ENCODE assay signal across 8 cellular contexts in genomic region chr13:72728290-72728605, GRCh38. TPM values are rescaled to one million over a fixed set of nuclear protein-coding genes. Genes with fewer than 3 reads are reported as not detected.
A peak's percentile ranks its signal among the peaks of the same experiment; 100 is the strongest.
DNase-seq lines count a peak whose midpoint lies in the region; ATAC-seq, FAIRE-seq and TF ChIP-seq lines count a peak whose summit lies in the region.

No MANE protein-coding gene starts in this region.

- no peak for TF ChIP-seq CTCF in A549 (IDR thresholded peaks at IDR 0.05)
- TF ChIP-seq CTCF in body of pancreas (IDR thresholded peaks at IDR 0.05) = no peak
- TF ChIP-seq CTCF in mucosa of descending colon (IDR thresholded peaks at IDR 0.05) = no peak

- no peak for TF ChIP-seq RAD21 in A549 (conservative IDR thresholded peaks at IDR 0.05 in 1 of 2, IDR thresholded peaks at IDR 0.05 in 1 of 2)

- no peak for ATAC-seq in A549
- ATAC-seq in body of pancreas = no peak
- no peak for ATAC-seq in mucosa of descending colon
- no peak for ATAC-seq in GM21717 (IDR thresholded peaks at IDR 0.05; ENCODE audit: unreplicated experiment)

- H3K36me3 ChIP-seq in body of pancreas (replicated peaks in 1 of 2; ENCODE audit: insufficient read depth in 1 of 2, low read depth in 2 of 2) = no peaks in the 10 kb centered on the region
- H3K36me3 ChIP-seq in mucosa of descending colon (ENCODE audit: low read depth) = no peaks in the 10 kb centered on the region

- POLR2A ChIA-PET in A549 (lab: Yijun Ruan, JAX) = no interaction called here

- peak overlapping the region; percentile 79 for H3K4me2 ChIP-seq in A549

- 0% methylated on average over 2 of the region's 3 CpGs for WGBS in A549 (ENCODE audit: missing lambda C conversion rate)
- 0 to 3% methylated on average over 3 of the region's 3 CpGs for WGBS in body of pancreas, 2 donors

- intact Hi-C loops in body of pancreas (cut with DNase I) (no loop called here), mucosa of descending colon (cut with DNase I, micrococcal nuclease) (no loop called here)

- no peak for FAIRE-seq in A549 (lab: Jason Lieb, UNC)

- TF ChIP-seq POLR2A in A549 (IDR thresholded peaks at IDR 0.05; ENCODE audit: low read length) (no peak), body of pancreas (IDR thresholded peaks at IDR 0.05) (no peak)

- peaks cover 15% of the 10 kb centered on the region; the same call in 2 of the 3 replicates for H3K4me1 ChIP-seq in A549
- peaks cover 22% of the 10 kb centered on the region for H3K4me1 ChIP-seq in body of pancreas
- peaks cover 20% of the 10 kb centered on the region for H3K4me1 ChIP-seq in mucosa of descending colon (ENCODE audit: low read depth)

- H3K27ac ChIP-seq in A549 = peak overlapping the region; percentile 84 to 88
- H3K27ac ChIP-seq in body of pancreas = peak overlapping the region in 1 of 4 donors; percentile 69

- DNase-seq in A549 (ENCODE audit: low read depth in 1 of 2, low spot score in 1 of 2) = no peak
- peak; percentile 48 for DNase-seq in HT-29 (ENCODE audit: low spot score)
- no peak for DNase-seq in body of pancreas
- no peak for DNase-seq in mucosa of descending colon
- no peak for DNase-seq in Ammon's horn (ENCODE audit: low spot score)
- DNase-seq in DMS 273 (lab: John Stamatoyannopoulos, UW; ENCODE audit: unreplicated experiment) = no peak
- no peak for DNase-seq in NCI-H1436 (lab: John Stamatoyannopoulos, UW)

- H3K9me3 ChIP-seq in A549 (no peaks in the 10 kb centered on the region), body of pancreas (no peaks in the 10 kb centered on the region), mucosa of descending colon (no peaks in the 10 kb centered on the region)

- H3K27me3 ChIP-seq in body of pancreas = no peaks in the 10 kb centered on the region

- H3K4me3 ChIP-seq in A549 (peak overlapping the region; percentile 83), body of pancreas (peak overlapping the region; percentile 21 to 29), mucosa of descending colon (peak overlapping the region; percentile 71)

- TF ChIP-seq EP300 in A549 (IDR thresholded peaks at IDR 0.05) = no peak

- CTCF ChIA-PET in A549 (lab: Yijun Ruan, JAX) = interaction anchor here (1.1 kb wide), 1 partner anchor 80 kb away, joined by 3 read pairs; no protein-coding TSS in a partner anchor

TF ChIP-seq in A549, 52 proteins besides CTCF, POLR2A, EP300 and RAD21:
- TF ChIP-seq PBX3 (IDR thresholded peaks at IDR 0.05) (no peak), POLR2AphosphoS2 (conservative IDR thresholded peaks at IDR 0.05; ENCODE audit: low read length) (no peak), HMGXB4 (CRISPR knock-in tag; IDR thresholded peaks at IDR 0.05; ENCODE audit: borderline replicate concordance) (no peak), BHLHE40 (IDR thresholded peaks at IDR 0.05; ENCODE audit: low read depth, low read length) (no peak), HOXB13 (CRISPR knock-in tag; IDR thresholded peaks at IDR 0.05; ENCODE audit: low read depth) (no peak), ELK1 (IDR thresholded peaks at IDR 0.05; ENCODE audit: low read depth, low read length) (no peak)
TF ChIP-seq in A549: peak in this region for 0.

RNA-seq across cellular contexts. Expression of gene BORA, which starts 0.5 kb away (rescaled TPM):
- polyA plus RNA-seq in A549 (2011; rRNA removed) (7.1 and 9.9 TPM in 2 replicates), A549 (2017; fragmentation: RNase III; extraction: RNeasy Plus Mini Kit Qiagen cat#74134 plus additional on column Dnase treatment) (8.4 to 10.1 TPM (median 9.1 TPM) in 3 replicates)
- 2.1 and 2.7 TPM in 2 replicates for polyA plus RNA-seq in A549 (2012; cell fraction: cytosol; rRNA removed)
- polyA plus RNA-seq in A549 (2012; cell fraction: nucleus; rRNA removed) = 1.6 and 3.2 TPM in 2 replicates
- polyA minus RNA-seq in A549 (2011; rRNA and poly(A)+ RNA removed) = 2.1 and 3.3 TPM in 2 replicates
- 13.4 and 17.3 TPM in 2 replicates for total RNA-seq in HT-29 (2014; rRNA removed; shearing (Covaris generic))
- total RNA-seq in body of pancreas (1 to 10 TPM in 1 of 2 donors, under 1 TPM in 1; 0.99 to 1.6 TPM), mucosa of descending colon (10 to 100 TPM in 1 of 3 donors, 1 to 10 TPM in 2; 4.3 to 10.7 (median 7.6) TPM)

RNA-seq across cellular contexts. Expression of gene MZT1, which starts 0.8 kb away (rescaled TPM):
- polyA plus RNA-seq in A549 (2011; rRNA removed) (9.3 and 17.8 TPM in 2 replicates), A549 (2017; fragmentation: RNase III; extraction: RNeasy Plus Mini Kit Qiagen cat#74134 plus additional on column Dnase treatment) (15.8 to 19.5 TPM (median 18.1 TPM) in 3 replicates)
- 4.5 and 4.7 TPM in 2 replicates for polyA plus RNA-seq in A549 (2012; cell fraction: cytosol; rRNA removed)
- 0.58 and 1.6 TPM in 2 replicates for polyA plus RNA-seq in A549 (2012; cell fraction: nucleus; rRNA removed)
- 1.1 and 1.5 TPM in 2 replicates for polyA minus RNA-seq in A549 (2011; rRNA and poly(A)+ RNA removed)
- total RNA-seq in HT-29 (2014; rRNA removed; shearing (Covaris generic)) = 26.1 and 26.2 TPM in 2 replicates
- total RNA-seq in body of pancreas (1 to 10 TPM; 2.3 to 4.9 TPM), mucosa of descending colon (1 to 10 TPM; 3.0 to 7.8 (median 5.7) TPM)

RNA-seq across cellular contexts. Expression of gene DIS3, which starts 53.5 kb away (rescaled TPM):
- polyA plus RNA-seq in A549 (2011; rRNA removed) = 27.9 and 32.8 TPM in 2 replicates
- 8.2 and 9.8 TPM in 2 replicates for polyA plus RNA-seq in A549 (2012; cell fraction: cytosol; rRNA removed)
- 10.9 and 19.0 TPM in 2 replicates for polyA plus RNA-seq in A549 (2012; cell fraction: nucleus; rRNA removed)
- polyA plus RNA-seq in A549 (2017; fragmentation: RNase III; extraction: RNeasy Plus Mini Kit Qiagen cat#74134 plus additional on column Dnase treatment) = 17.6 to 20.0 TPM (median 19.9 TPM) in 3 replicates
- polyA minus RNA-seq in A549 (2011; rRNA and poly(A)+ RNA removed) = 11.4 and 12.0 TPM in 2 replicates
- 80.5 and 85.3 TPM in 2 replicates for total RNA-seq in HT-29 (2014; rRNA removed; shearing (Covaris generic))
- total RNA-seq in body of pancreas = 10 to 100 TPM in 1 of 2 donors, 1 to 10 TPM in 1; 7.9 to 10.1 TPM
- 10 to 100 TPM; 18.5 to 22.2 (median 20.8) TPM for total RNA-seq in mucosa of descending colon

RNA-seq across cellular contexts. Expression of gene PIBF1, which starts 53.7 kb away (rescaled TPM):
- 6.7 and 10.6 TPM in 2 replicates for polyA plus RNA-seq in A549 (2011; rRNA removed)
- polyA plus RNA-seq in A549 (2012; cell fraction: cytosol; rRNA removed) = 0.92 and 2.2 TPM in 2 replicates
- 0.41 and 0.53 TPM in 2 replicates for polyA plus RNA-seq in A549 (2012; cell fraction: nucleus; rRNA removed)
- polyA plus RNA-seq in A549 (2017; fragmentation: RNase III; extraction: RNeasy Plus Mini Kit Qiagen cat#74134 plus additional on column Dnase treatment) = 5.0 to 5.9 TPM (median 5.2 TPM) in 3 replicates
- polyA minus RNA-seq in A549 (2011; rRNA and poly(A)+ RNA removed) = 5.6 and 11.0 TPM in 2 replicates
- 7.2 and 18.5 TPM in 2 replicates for total RNA-seq in HT-29 (2014; rRNA removed; shearing (Covaris generic))
- total RNA-seq in body of pancreas = 10 to 100 TPM in 1 of 2 donors, 1 to 10 TPM in 1; 7.6 to 25.9 TPM
- 10 to 100 TPM; 18.5 to 24.6 (median 20.4) TPM for total RNA-seq in mucosa of descending colon

Comparison
In these comparisons a context has a peak if more than half of its experiments do, and no peak if none do; other contexts are left out.
1. H3K4me3 ChIP-seq: peak in every context shown above with its lines; median percentile 83 in A549; 71 in mucosa of descending colon; 25 in body of pancreas.